In the genomic region with DNA sequence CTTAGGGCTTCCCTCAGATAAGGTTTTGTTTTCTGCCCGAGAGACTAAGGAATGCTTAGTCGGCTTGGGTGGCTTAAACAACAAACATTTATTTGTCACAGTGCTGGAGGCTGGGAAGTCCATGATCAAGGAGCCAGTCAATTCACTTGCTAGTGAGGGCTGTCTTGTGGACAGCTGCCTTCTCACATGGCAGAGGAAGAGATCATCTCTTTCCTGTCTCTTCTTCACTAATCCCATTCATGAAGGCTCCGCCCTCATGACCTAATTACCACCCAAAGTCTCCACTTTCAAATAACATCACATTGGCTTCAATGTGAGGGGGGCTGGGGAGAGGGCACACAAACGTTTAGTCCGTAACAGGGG, we compare ENCODE assay signal across 18 cellular contexts.
A peak's percentile ranks its signal among the peaks of the same experiment; 100 is the strongest.
DNase-seq lines count a peak whose midpoint lies in the region; ATAC-seq lines count a peak whose summit lies in the region.
"Had no signal": no experiment of that assay in that cellular context is flagged by ENCODE, and none has a peak within 500 bp of the region (broad histone marks: within the 10 kb centered on the region; RNA-seq: fewer than 3 reads in every experiment).

No MANE protein-coding gene starts in this region.

- peak; percentile 28 for DNase-seq in COLO829 (ENCODE audit: low spot score)
- peak; percentile 21 for DNase-seq in NCI-H82 treated with DMSO at 0.1 percent for 48 hours (lab: John Stamatoyannopoulos, UW; ENCODE audit: unreplicated experiment)
- DNase-seq in foreskin melanocyte = peak; percentile 85
- peak; percentile 12 for DNase-seq in retina
- no peak for DNase-seq in DMS114 treated with DMSO at 0.1 percent for 48 hours (lab: John Stamatoyannopoulos, UW; ENCODE audit: unreplicated experiment)
- no peak for DNase-seq in C1 segment of cervical spinal cord (lab: John Stamatoyannopoulos, UW)
- DNase-seq: CD4-positive, alpha-beta memory T cell; DMS153; GF-D8; IMR-90; NCI-H1105; NCI-H146; NCI-H2029; NCI-H2227 treated with DMSO at 0.1 percent for 48 hours; NCI-H510A; NK-92 treated with Interleukin-12 subunit alpha and Interleukin-12 subunit beta, amount 100 ng/mL, for 24 hours; Peyer's patch had no signal

- ATAC-seq in GM21447 (IDR thresholded peaks at IDR 0.05; ENCODE audit: unreplicated experiment) = no peak

Comparison
In these comparisons a context has a peak if more than half of its experiments do, and no peak if none do; other contexts are left out.
1. DNase-seq: peak in COLO829 (single experiment), NCI-H82 treated with DMSO at 0.1 percent for 48 hours (single experiment), foreskin melanocyte (single experiment) and retina (single experiment); none in DMS114 treated with DMSO at 0.1 percent for 48 hours (single experiment) and C1 segment of cervical spinal cord (0 of 14).